ENCODE assay signal across 8 cellular contexts in the genomic region with DNA sequence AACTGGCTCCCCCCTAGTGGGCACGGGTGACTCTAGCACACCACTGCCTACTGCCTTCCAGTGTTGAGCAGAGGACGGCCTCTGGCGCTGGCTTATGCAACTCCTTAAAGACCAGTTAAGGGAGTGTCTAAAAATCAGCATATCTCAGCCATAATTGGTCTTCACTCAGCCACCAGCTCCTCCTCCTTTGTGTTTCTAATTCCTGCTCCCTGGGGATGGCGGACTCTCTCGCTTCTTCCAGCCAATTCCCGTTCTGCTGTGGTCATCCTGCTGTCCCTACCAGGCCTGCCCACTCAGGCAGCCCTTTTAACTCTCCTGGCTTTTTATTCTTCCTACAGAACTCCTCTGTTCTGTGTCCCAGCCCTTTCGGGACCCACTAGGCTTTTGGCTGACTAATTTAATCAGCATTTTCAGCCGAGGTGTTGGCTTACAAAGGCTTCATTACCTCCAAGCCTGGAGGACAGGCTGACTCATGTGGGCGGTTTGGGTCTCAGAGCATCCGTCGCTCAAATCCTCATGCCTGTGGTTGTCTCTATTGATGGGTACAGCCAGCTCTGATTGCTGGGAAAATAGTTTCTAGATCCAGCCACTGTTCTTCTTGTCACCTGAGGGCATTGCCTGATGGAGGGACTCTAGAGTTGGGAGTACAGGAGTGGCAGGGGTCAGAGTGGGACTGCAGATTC.
DNase-seq lines count a peak whose midpoint lies in the region; ATAC-seq, FAIRE-seq and TF ChIP-seq lines count a peak whose summit lies in the region.

No MANE protein-coding gene starts in this region.

- H3K27me3 ChIP-seq in lower lobe of right lung (ENCODE audit: low read depth) (no peaks in the 10 kb centered on the region), testis (no peaks in the 10 kb centered on the region)

- H3K4me1 Mint-ChIP-seq in brain: peaks cover 31% of the 10 kb centered on the region

- TF ChIP-seq CTCF in D721Med (IDR thresholded peaks at IDR 0.05; ENCODE audit: insufficient read depth, missing control alignments) (peak; percentile 15), brain (conservative IDR thresholded peaks at IDR 0.05) (peak; percentile 18 to 22), lower lobe of right lung (IDR thresholded peaks at IDR 0.05) (no peak), testis (IDR thresholded peaks at IDR 0.05) (no peak), GM13976 (IDR thresholded peaks at IDR 0.05; ENCODE audit: borderline replicate concordance, control extremely low read depth, extremely low read depth, insufficient read depth, missing control alignments) (no peak)

- H3K9me3 Mint-ChIP-seq in brain: peaks cover 11 to 24% (median 15%) of the 10 kb centered on the region in 5 experiments

- no peak for DNase-seq in D721Med (ENCODE audit: insufficient read length, low spot score)
- DNase-seq in NCI-H1436 (lab: John Stamatoyannopoulos, UW): peak; percentile 63
- DNase-seq in lower lobe of right lung: no peak
- DNase-seq in testis: no peak
- no peak for DNase-seq in NCI-H1417 treated with DMSO at 0.1 percent for 48 hours (lab: John Stamatoyannopoulos, UW)
- DNase-seq in GM13976 (ENCODE audit: low spot score): no peak
- DNase-seq in central memory CD4-positive, alpha-beta T cell: no peak

- peaks cover 14% of the 10 kb centered on the region for H3K36me3 Mint-ChIP-seq in brain

- intact Hi-C loops in lower lobe of right lung (cut with DNase I): no loop called here
- intact Hi-C loops in testis (cut with DNase I; ENCODE audit: low total_unique reads): no loop called here

- ATAC-seq in lower lobe of right lung: peak; percentile 60 to 76

- peak overlapping the region in 3 of 5 experiments; percentile 15 to 57 (median 56) for H3K4me3 Mint-ChIP-seq in brain

- peak overlapping the region; percentile 52 to 92 (median 66) for H3K27ac Mint-ChIP-seq in brain

- H3K4me3 ChIP-seq in lower lobe of right lung (no peak overlapping the region), testis (no peak overlapping the region)

- H3K9me3 ChIP-seq in lower lobe of right lung (no peaks in the 10 kb centered on the region), testis (no peaks in the 10 kb centered on the region)

- FAIRE-seq in D721Med (lab: Jason Lieb, UNC): no peak

- WGBS in testis, 2 donors: 40 to 46% methylated on average over 11 of the region's 11 CpGs

- peaks cover 2% of the 10 kb centered on the region for H3K27me3 Mint-ChIP-seq in brain

- H3K4me1 ChIP-seq in lower lobe of right lung (no peaks in the 10 kb centered on the region), testis (no peaks in the 10 kb centered on the region)

- in situ Hi-C loops in GM13976 (cut with MboI; ENCODE audit: low sequenced_read_pairs, unreplicated experiment): no loop called here

- H3K27ac ChIP-seq in lower lobe of right lung (no peak overlapping the region), testis (no peak overlapping the region)

- TF ChIP-seq POLR2A in testis (IDR thresholded peaks at IDR 0.05): no peak

- H3K36me3 ChIP-seq in lower lobe of right lung (no peaks in the 10 kb centered on the region), testis (ENCODE audit: low read depth, missing control alignments) (no peaks in the 10 kb centered on the region)

Comparison
In these comparisons a context has a peak if more than half of its experiments do, and no peak if none do; other contexts are left out.
1. CTCF ChIP-seq: peak in D721Med (single experiment) and brain (2 of 2); none in lower lobe of right lung (single experiment), testis (0 of 3) and GM13976 (single experiment).